ENCODE assay signal across 1 cellular context in the genomic region with DNA sequence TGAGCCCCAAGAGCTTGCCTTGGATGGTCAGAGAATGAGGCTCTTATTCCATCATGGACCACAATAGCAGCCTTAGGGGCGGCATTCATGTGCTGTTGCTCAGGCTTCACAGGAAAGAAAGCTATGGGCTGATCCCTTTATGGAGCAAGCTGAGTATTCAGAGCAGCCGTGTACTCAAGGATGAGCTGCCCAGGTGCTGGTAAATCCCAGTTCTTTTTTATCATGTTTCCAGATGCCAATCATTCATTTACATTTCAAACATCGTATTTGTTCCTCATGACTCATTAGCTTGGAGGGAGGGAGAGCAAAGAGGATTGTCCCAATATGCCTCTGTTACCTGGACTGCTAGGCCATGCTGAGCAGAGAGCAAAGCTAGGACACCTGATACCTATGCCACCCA.
TF ChIP-seq lines count a peak whose summit lies in the region.

No MANE protein-coding gene starts in this region.

TF ChIP-seq in WTC11, 78 proteins besides CTCF, POLR2A, EP300 and RAD21 (continued from another document):
- TF ChIP-seq, protein P1, sequence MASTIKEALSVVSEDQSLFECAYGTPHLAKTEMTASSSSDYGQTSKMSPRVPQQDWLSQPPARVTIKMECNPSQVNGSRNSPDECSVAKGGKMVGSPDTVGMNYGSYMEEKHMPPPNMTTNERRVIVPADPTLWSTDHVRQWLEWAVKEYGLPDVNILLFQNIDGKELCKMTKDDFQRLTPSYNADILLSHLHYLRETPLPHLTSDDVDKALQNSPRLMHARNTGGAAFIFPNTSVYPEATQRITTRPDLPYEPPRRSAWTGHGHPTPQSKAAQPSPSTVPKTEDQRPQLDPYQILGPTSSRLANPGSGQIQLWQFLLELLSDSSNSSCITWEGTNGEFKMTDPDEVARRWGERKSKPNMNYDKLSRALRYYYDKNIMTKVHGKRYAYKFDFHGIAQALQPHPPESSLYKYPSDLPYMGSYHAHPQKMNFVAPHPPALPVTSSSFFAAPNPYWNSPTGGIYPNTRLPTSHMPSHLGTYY (CRISPR knock-in tag; IDR thresholded peaks at IDR 0.05) = no peak
- no peak for TF ChIP-seq IRF2 (CRISPR knock-in tag; IDR thresholded peaks at IDR 0.05; ENCODE audit: borderline replicate concordance, low read depth)
